ENCODE assay signal across 13 cellular contexts in the genomic region with DNA sequence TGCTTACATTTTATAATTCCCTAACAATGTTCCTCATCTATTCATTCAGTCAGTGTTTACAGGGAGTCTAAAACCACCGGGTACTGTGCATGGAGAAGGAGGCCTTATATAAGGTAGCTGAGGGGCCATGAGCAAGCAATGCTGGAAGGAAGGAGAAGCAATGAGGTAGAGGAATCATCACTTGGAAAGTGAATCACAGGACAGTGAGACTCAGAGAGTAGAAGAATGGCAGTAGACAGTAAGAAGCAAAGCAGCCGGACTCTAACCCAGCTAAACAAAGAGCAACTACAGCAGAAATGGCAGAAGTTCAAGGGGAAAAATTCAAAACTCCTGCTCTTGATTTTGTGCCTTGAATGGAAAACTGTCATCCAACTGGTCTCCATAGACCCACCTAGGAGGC.
DNase-seq lines count a peak whose midpoint lies in the region; ATAC-seq and TF ChIP-seq lines count a peak whose summit lies in the region.
"Had no signal": no experiment of that assay in that cellular context is flagged by ENCODE, and none has a peak within 500 bp of the region (broad histone marks: within the 10 kb centered on the region; RNA-seq: fewer than 3 reads in every experiment).

No MANE protein-coding gene starts in this region.

- H3K79me2 ChIP-seq in neural progenitor cell (ENCODE audit: low read depth), result no peaks in the 10 kb centered on the region

- TF ChIP-seq CTCF in CD4-positive, alpha-beta T cell (IDR thresholded peaks at IDR 0.05), result no peak
- TF ChIP-seq CTCF in fibroblast of mammary gland (conservative IDR thresholded peaks at IDR 0.05; ENCODE audit: control insufficient read depth, insufficient read depth, low read depth, low read length), result no peak
- no peak for TF ChIP-seq CTCF in osteocyte (IDR thresholded peaks at IDR 0.05)
- no peak for TF ChIP-seq CTCF in neural progenitor cell (IDR thresholded peaks at IDR 0.05)
- TF ChIP-seq CTCF in GM13977 (IDR thresholded peaks at IDR 0.05; ENCODE audit: extremely low read depth, insufficient read depth, missing control alignments), result no peak

- no peaks in the 10 kb centered on the region for H3K36me3 ChIP-seq in neural progenitor cell

- H3K4me1 Mint-ChIP-seq in CD4-positive, alpha-beta T cell (ENCODE audit: low read depth), result peaks cover 78% of the 10 kb centered on the region
- H3K4me1 Mint-ChIP-seq in osteocyte (ENCODE audit: unreplicated experiment) (peaks cover 55% of the 10 kb centered on the region), neural progenitor cell (peaks cover 10% of the 10 kb centered on the region)

- peaks cover 18% of the 10 kb centered on the region for H3K4me1 ChIP-seq in neural progenitor cell

- no peak overlapping the region for H3K4me2 ChIP-seq in neural progenitor cell

- H3K9ac ChIP-seq in neural progenitor cell, result no peak overlapping the region

- H3K27ac ChIP-seq in CD4-positive, alpha-beta T cell (ENCODE audit: low read depth, low read length), result no peak overlapping the region
- no peak overlapping the region for H3K27ac ChIP-seq in neural progenitor cell

- intact Hi-C loops in CD4-positive, alpha-beta T cell (cut with DNase I, micrococcal nuclease), result loop anchor here in 1 of 2 experiments (5.0 to 10.0 kb wide), 2 partner anchors 33 to 51 kb away; no protein-coding TSS in a partner anchor

- no peaks in the 10 kb centered on the region for H3K27me3 ChIP-seq in CD4-positive, alpha-beta T cell (ENCODE audit: control insufficient read depth, insufficient read depth, low read length)
- H3K27me3 ChIP-seq in neural progenitor cell, result no peaks in the 10 kb centered on the region

- DNase-seq in CD4-positive, alpha-beta T cell, result no peak
- DNase-seq in LHCN-M2 (ENCODE audit: low read depth), result peak; percentile 41
- peak; percentile 67 for DNase-seq in fibroblast of mammary gland (ENCODE audit: low read depth)
- no peak for DNase-seq in osteocyte (ENCODE audit: extremely low spot score, unreplicated experiment)
- no peak for DNase-seq in neural progenitor cell (ENCODE audit: low spot score)
- DNase-seq in GM13977 (ENCODE audit: low spot score), result no peak
- DNase-seq in RKO (ENCODE audit: low spot score), result no peak
- DNase-seq in HPDE6-E6E7 (ENCODE audit: extremely low spot score), result no peak
- DNase-seq: CD8-positive, alpha-beta memory T cell; cerebellar nuclear complex; MM.1S; NCI-H2227 treated with DMSO at 0.1 percent for 48 hours had no signal

- ATAC-seq in CD4-positive, alpha-beta T cell (ENCODE audit: poor library complexity), result no peak
- ATAC-seq: stimulated activated memory B cell treated with anti-CD40 and anti-IgM and Interleukin-4, amounts not matched to agents 10 μg/mL and 1 μg/mL and 100 μg/mL, for 72 hours had no signal

- H3F3A ChIP-seq in neural progenitor cell (ENCODE audit: low read depth), result peaks cover 7% of the 10 kb centered on the region

- H2AFZ ChIP-seq in neural progenitor cell (replicated peaks), result no peak overlapping the region

- H3K9me3 ChIP-seq in CD4-positive, alpha-beta T cell (ENCODE audit: control insufficient read depth, low read length), result peaks cover 4% of the 10 kb centered on the region
- no peaks in the 10 kb centered on the region for H3K9me3 ChIP-seq in neural progenitor cell (ENCODE audit: low read depth)

- H3K27me3 Mint-ChIP-seq in CD4-positive, alpha-beta T cell, result no peaks in the 10 kb centered on the region
- H3K27me3 Mint-ChIP-seq in osteocyte (ENCODE audit: unreplicated experiment), result no peaks in the 10 kb centered on the region
- H3K27me3 Mint-ChIP-seq in neural progenitor cell (ENCODE audit: insufficient read depth, low read depth), result no peaks in the 10 kb centered on the region

- no peak overlapping the region for H3K4me3 Mint-ChIP-seq in CD4-positive, alpha-beta T cell
- H3K4me3 Mint-ChIP-seq in osteocyte (ENCODE audit: unreplicated experiment) (no peak overlapping the region), neural progenitor cell (no peak overlapping the region)
- H3K4me3 Mint-ChIP-seq: stimulated activated memory B cell treated with anti-CD40 and anti-IgM and Interleukin-4, amounts not matched to agents 10 μg/mL and 1 μg/mL and 100 μg/mL, for 72 hours had no signal

- peaks cover 24% of the 10 kb centered on the region for H3K36me3 Mint-ChIP-seq in CD4-positive, alpha-beta T cell (ENCODE audit: low read depth)
- H3K36me3 Mint-ChIP-seq in osteocyte (ENCODE audit: unreplicated experiment) (peaks cover 19% of the 10 kb centered on the region), neural progenitor cell (peaks cover 8% of the 10 kb centered on the region)
- H3K36me3 Mint-ChIP-seq: stimulated activated memory B cell treated with anti-CD40 and anti-IgM and Interleukin-4, amounts not matched to agents 10 μg/mL and 1 μg/mL and 100 μg/mL, for 72 hours had no signal

- CTCF ChIA-PET in CD4-positive, alpha-beta T cell (lab: Charles Lee), result no interaction called here

- H3K4me3 ChIP-seq in fibroblast of mammary gland (ENCODE audit: control insufficient read depth, low read depth, low read length), result no peak overlapping the region
- no peak overlapping the region for H3K4me3 ChIP-seq in neural progenitor cell

- POLR2A ChIA-PET in CD4-positive, alpha-beta T cell (lab: Charles Lee), result interaction anchor here (0.6 to 1.3 kb wide), 4 partner anchors 13 to 91 kb away, joined by 3 to 7 read pairs (median 3); no protein-coding TSS in a partner anchor

- H4K20me1 ChIP-seq in neural progenitor cell (ENCODE audit: low read depth), result no peaks in the 10 kb centered on the region

- peak overlapping the region; percentile 18 for H3K27ac Mint-ChIP-seq in CD4-positive, alpha-beta T cell
- H3K27ac Mint-ChIP-seq in osteocyte (ENCODE audit: unreplicated experiment) (peak overlapping the region; percentile 45), neural progenitor cell (no peak overlapping the region)
- H3K27ac Mint-ChIP-seq: stimulated activated memory B cell treated with anti-CD40 and anti-IgM and Interleukin-4, amounts not matched to agents 10 μg/mL and 1 μg/mL and 100 μg/mL, for 72 hours had no signal

- H3K9me3 Mint-ChIP-seq in CD4-positive, alpha-beta T cell, result peaks cover 3% of the 10 kb centered on the region
- H3K9me3 Mint-ChIP-seq in osteocyte (ENCODE audit: unreplicated experiment), result peaks cover 2% of the 10 kb centered on the region
- H3K9me3 Mint-ChIP-seq in neural progenitor cell, result no peaks in the 10 kb centered on the region
- H3K9me3 Mint-ChIP-seq: stimulated activated memory B cell treated with anti-CD40 and anti-IgM and Interleukin-4, amounts not matched to agents 10 μg/mL and 1 μg/mL and 100 μg/mL, for 72 hours had no signal

- in situ Hi-C loops in GM13977 (cut with MboI; ENCODE audit: low pct_unique_long_range_greater_than_20kb, low sequenced_read_pairs, unreplicated experiment), result no loop called here

Comparison
In these comparisons a context has a peak if more than half of its experiments do, and no peak if none do; other contexts are left out.
1. DNase-seq: peak in LHCN-M2 (single experiment) and fibroblast of mammary gland (single experiment); none in CD4-positive, alpha-beta T cell (0 of 10), osteocyte (single experiment), neural progenitor cell (single experiment), GM13977 (single experiment), RKO (single experiment) and HPDE6-E6E7 (single experiment).